1 cellular context compared by ENCODE assay signal in the genomic region with DNA sequence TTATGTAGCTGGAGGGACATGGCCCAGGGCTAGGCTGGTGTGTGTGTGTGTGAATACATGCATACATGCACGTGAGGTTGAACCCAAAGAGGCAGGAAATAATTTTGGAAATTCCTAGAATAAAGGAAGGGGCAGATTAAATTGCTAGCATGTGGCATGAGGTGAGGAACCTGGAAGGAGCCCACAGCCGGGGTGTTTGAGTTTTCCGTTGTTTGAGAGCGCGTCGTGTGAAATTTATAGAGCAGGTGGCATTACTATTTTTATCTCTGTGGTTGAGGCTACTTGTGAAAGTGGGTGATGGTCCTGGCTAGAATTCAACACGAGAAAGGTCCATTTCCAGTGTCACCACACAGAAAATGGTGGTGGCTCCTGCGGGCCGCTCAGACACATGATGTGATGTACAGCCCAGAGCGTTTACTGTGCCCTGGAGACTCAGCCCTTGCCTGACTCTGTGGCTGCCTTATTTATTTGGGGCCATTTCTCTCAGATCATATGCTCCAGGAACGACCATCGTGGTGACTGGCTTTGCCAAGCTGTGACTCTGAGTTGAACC.
TF ChIP-seq lines count a peak whose summit lies in the region.

No MANE protein-coding gene starts in this region.

TF ChIP-seq in WTC11, 78 proteins besides CTCF, POLR2A, EP300 and RAD21 (continued from another document):
- TF ChIP-seq PREB (CRISPR knock-in tag; IDR thresholded peaks at IDR 0.05; ENCODE audit: borderline replicate concordance) (no peak), MXD4 (CRISPR knock-in tag; IDR thresholded peaks at IDR 0.05; ENCODE audit: borderline replicate concordance) (no peak), NFYB (CRISPR knock-in tag; conservative IDR thresholded peaks at IDR 0.05; ENCODE audit: low read depth) (no peak), ZNF425 (CRISPR knock-in tag; conservative IDR thresholded peaks at IDR 0.05) (no peak), CREB1 (CRISPR knock-in tag; IDR thresholded peaks at IDR 0.05) (no peak)
- TF ChIP-seq, protein P1, sequence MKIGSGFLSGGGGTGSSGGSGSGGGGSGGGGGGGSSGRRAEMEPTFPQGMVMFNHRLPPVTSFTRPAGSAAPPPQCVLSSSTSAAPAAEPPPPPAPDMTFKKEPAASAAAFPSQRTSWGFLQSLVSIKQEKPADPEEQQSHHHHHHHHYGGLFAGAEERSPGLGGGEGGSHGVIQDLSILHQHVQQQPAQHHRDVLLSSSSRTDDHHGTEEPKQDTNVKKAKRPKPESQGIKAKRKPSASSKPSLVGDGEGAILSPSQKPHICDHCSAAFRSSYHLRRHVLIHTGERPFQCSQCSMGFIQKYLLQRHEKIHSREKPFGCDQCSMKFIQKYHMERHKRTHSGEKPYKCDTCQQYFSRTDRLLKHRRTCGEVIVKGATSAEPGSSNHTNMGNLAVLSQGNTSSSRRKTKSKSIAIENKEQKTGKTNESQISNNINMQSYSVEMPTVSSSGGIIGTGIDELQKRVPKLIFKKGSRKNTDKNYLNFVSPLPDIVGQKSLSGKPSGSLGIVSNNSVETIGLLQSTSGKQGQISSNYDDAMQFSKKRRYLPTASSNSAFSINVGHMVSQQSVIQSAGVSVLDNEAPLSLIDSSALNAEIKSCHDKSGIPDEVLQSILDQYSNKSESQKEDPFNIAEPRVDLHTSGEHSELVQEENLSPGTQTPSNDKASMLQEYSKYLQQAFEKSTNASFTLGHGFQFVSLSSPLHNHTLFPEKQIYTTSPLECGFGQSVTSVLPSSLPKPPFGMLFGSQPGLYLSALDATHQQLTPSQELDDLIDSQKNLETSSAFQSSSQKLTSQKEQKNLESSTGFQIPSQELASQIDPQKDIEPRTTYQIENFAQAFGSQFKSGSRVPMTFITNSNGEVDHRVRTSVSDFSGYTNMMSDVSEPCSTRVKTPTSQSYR (CRISPR knock-in tag; IDR thresholded peaks at IDR 0.05) = no peak
- TF ChIP-seq, protein P2, sequence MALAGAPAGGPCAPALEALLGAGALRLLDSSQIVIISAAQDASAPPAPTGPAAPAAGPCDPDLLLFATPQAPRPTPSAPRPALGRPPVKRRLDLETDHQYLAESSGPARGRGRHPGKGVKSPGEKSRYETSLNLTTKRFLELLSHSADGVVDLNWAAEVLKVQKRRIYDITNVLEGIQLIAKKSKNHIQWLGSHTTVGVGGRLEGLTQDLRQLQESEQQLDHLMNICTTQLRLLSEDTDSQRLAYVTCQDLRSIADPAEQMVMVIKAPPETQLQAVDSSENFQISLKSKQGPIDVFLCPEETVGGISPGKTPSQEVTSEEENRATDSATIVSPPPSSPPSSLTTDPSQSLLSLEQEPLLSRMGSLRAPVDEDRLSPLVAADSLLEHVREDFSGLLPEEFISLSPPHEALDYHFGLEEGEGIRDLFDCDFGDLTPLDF (CRISPR knock-in tag; IDR thresholded peaks at IDR 0.05) = no peak
TF ChIP-seq in WTC11: peak in this region for 0.
